1 cellular context compared by ENCODE assay signal in genomic region chr18:3450358-3451107, GRCh38.
TF ChIP-seq lines count a peak whose summit lies in the region.

No MANE protein-coding gene starts in this region.

TF ChIP-seq in K562, 482 proteins besides CTCF, POLR2A, EP300 and RAD21 (continued from another document and continues in another):
- TF ChIP-seq MGA (IDR thresholded peaks at IDR 0.05), result no peak
- TF ChIP-seq SIRT6 (IDR thresholded peaks at IDR 0.05; ENCODE audit: low read depth, low read length), result no peak
- no peak for TF ChIP-seq TRIM24 (IDR thresholded peaks at IDR 0.05)
- TF ChIP-seq ZNF23 (CRISPR knock-in tag; IDR thresholded peaks at IDR 0.05), result 0 out of 2 replicates have a peak, but pooled peaks have one; percentile 32
- peak; percentile 65; the same call in 1 of the 2 replicates for TF ChIP-seq CREB5 (CRISPR knock-in tag; IDR thresholded peaks at IDR 0.05)
- TF ChIP-seq PRMT5 (CRISPR knock-in tag; IDR thresholded peaks at IDR 0.05), result no peak
- TF ChIP-seq MCM5 (IDR thresholded peaks at IDR 0.05; ENCODE audit: low read depth), result no peak
- no peak for TF ChIP-seq ZC3H8 (IDR thresholded peaks at IDR 0.05)
- TF ChIP-seq SAP30 (IDR thresholded peaks at IDR 0.05; ENCODE audit: borderline replicate concordance, insufficient read depth, low read depth, low read length, poor library complexity, severe bottlenecking), result peak; percentile 92
- 0 out of 2 replicates have a peak, but pooled peaks have one; percentile 10 for TF ChIP-seq RREB1 (CRISPR knock-in tag; IDR thresholded peaks at IDR 0.05)
- TF ChIP-seq ZNF785 (CRISPR knock-in tag; IDR thresholded peaks at IDR 0.05), result no peak
- no peak for TF ChIP-seq ZBTB11 (CRISPR knock-in tag; IDR thresholded peaks at IDR 0.05)
- TF ChIP-seq TCF7L2 (IDR thresholded peaks at IDR 0.05; ENCODE audit: low read depth, low read length), result no peak
- TF ChIP-seq FIP1L1 (IDR thresholded peaks at IDR 0.05; ENCODE audit: low read depth, low read length, poor library complexity, severe bottlenecking), result peak; percentile 67
- TF ChIP-seq CCAR2 (IDR thresholded peaks at IDR 0.05; ENCODE audit: low read depth, low read length), result no peak
- TF ChIP-seq CAMTA2 (CRISPR knock-in tag; conservative IDR thresholded peaks at IDR 0.05), result no peak; the same call in 1 of the 2 replicates
- no peak for TF ChIP-seq SP2 (IDR thresholded peaks at IDR 0.05; ENCODE audit: extremely low read depth, low read depth, low read length, poor library complexity, severe bottlenecking)
- TF ChIP-seq XRCC3 (IDR thresholded peaks at IDR 0.05), result no peak
- no peak for TF ChIP-seq KHSRP (IDR thresholded peaks at IDR 0.05)
- TF ChIP-seq EHMT2 (IDR thresholded peaks at IDR 0.05), result no peak
- TF ChIP-seq FOXM1 (IDR thresholded peaks at IDR 0.05; ENCODE audit: low read depth), result no peak
- TF ChIP-seq FOXM1 (CRISPR knock-in tag; IDR thresholded peaks at IDR 0.05; ENCODE audit: low read depth), result no peak
- TF ChIP-seq ZEB2 (IDR thresholded peaks at IDR 0.05), result no peak
- TF ChIP-seq NRF1 (conservative IDR thresholded peaks at IDR 0.05 in 1 of 2, IDR thresholded peaks at IDR 0.05 in 1 of 2), result no peak
- TF ChIP-seq JUN (IDR thresholded peaks at IDR 0.05; ENCODE audit: borderline replicate concordance, low read depth, low read length), result no peak
- 0 out of 2 replicates have a peak, but pooled peaks have one; percentile 63 for TF ChIP-seq JUN (CRISPR knock-in tag; IDR thresholded peaks at IDR 0.05; ENCODE audit: borderline replicate concordance)
- TF ChIP-seq MYBL2 (IDR thresholded peaks at IDR 0.05; ENCODE audit: low read depth), result no peak
- TF ChIP-seq MYBL2 (CRISPR knock-in tag; IDR thresholded peaks at IDR 0.05; ENCODE audit: borderline replicate concordance), result no peak
- TF ChIP-seq HMGN3 (IDR thresholded peaks at IDR 0.05; ENCODE audit: borderline replicate concordance, extremely low read depth, insufficient read length, low read depth, low read length), result peak; percentile 37
- TF ChIP-seq E4F1 (CRISPR knock-in tag; IDR thresholded peaks at IDR 0.05; ENCODE audit: borderline replicate concordance), result no peak; the same call in 1 of the 2 replicates
